22 cellular contexts compared by ENCODE assay signal in genomic region chr15:80878242-80878866, GRCh38.
DNase-seq lines count a peak whose midpoint lies in the region; ATAC-seq, FAIRE-seq and TF ChIP-seq lines count a peak whose summit lies in the region.
"Had no signal": no experiment of that assay in that cellular context is flagged by ENCODE, and none has a peak within 500 bp of the region (broad histone marks: within the 10 kb centered on the region; RNA-seq: fewer than 3 reads in every experiment).

No MANE protein-coding gene starts in this region.

- no peak overlapping the region for H3K4me2 ChIP-seq in K562 (ENCODE audit: insufficient read depth, low read length)

- DNase-seq in EL (peak; percentile 14), NOMO-1 (lab: John Stamatoyannopoulos, UW; ENCODE audit: unreplicated experiment in 2 of 2) (peak; percentile 10 to 75), K562 (ENCODE audit: extremely low read depth in 1 of 4, low spot score in 3 of 4) (no peak), memory B cell (ENCODE audit: low spot score in 2 of 2) (peak in 1 of 2 donors; percentile 1), lower leg skin (ENCODE audit: low spot score in 2 of 2) (no peak), esophagus muscularis mucosa (ENCODE audit: extremely low spot score) (no peak)
- DNase-seq: activated CD8-positive, alpha-beta memory T cell treated with anti-CD3 and anti-CD28 coated beads, Interleukin-2, amount 50 U/mL, for 48 hours; activated effector memory CD4-positive, alpha-beta T cell treated with anti-CD3 and anti-CD28 coated beads, Interleukin-2, amount 50 U/mL, for 16 hours; adrenal gland; CD8-positive, alpha-beta T cell; DMS53; left ventricle myocardium superior; NCI-H1694 treated with DMSO at 0.1 percent for 48 hours; NCI-H226; nucleus accumbens; right lobe of liver; stimulated activated naive CD4-positive, alpha-beta T cell treated with Interleukin-2 at 50 U/mL for 16 hours; T-helper 1 cell; tibial artery had no signal

- no peaks in the 10 kb centered on the region for H3K9me3 Mint-ChIP-seq in memory B cell
- H3K9me3 Mint-ChIP-seq: CD8-positive, alpha-beta T cell had no signal

- no peak overlapping the region for H3K9ac ChIP-seq in K562 (ENCODE audit: insufficient read depth in 1 of 2, low read depth in 2 of 2, low read length in 2 of 2)

- TF ChIP-seq POLR2A in K562 (conservative IDR thresholded peaks at IDR 0.05) (no peak), lower leg skin (IDR thresholded peaks at IDR 0.05) (no peak), esophagus muscularis mucosa (IDR thresholded peaks at IDR 0.05; ENCODE audit: low read depth) (no peak)

- no peaks in the 10 kb centered on the region; the same call in 1 of the 2 replicates for H4K20me1 ChIP-seq in K562 (replicated peaks; ENCODE audit: control insufficient read depth, insufficient read depth, low read length)

- intact Hi-C loops in K562 (cut with micrococcal nuclease) (no loop called here), lower leg skin (cut with DNase I; ENCODE audit: low total_unique reads) (no loop called here), esophagus muscularis mucosa (cut with DNase I) (no loop called here)

- H3K4me3 ChIP-seq in K562 (no peak overlapping the region), lower leg skin (ENCODE audit: low read depth, poor library complexity, severe bottlenecking) (no peak overlapping the region), esophagus muscularis mucosa (no peak overlapping the region)
- H3K4me3 ChIP-seq: adrenal gland, right lobe of liver, tibial artery had no signal

- peak overlapping the region; percentile 18 for H3K27ac Mint-ChIP-seq in memory B cell
- H3K27ac Mint-ChIP-seq: CD8-positive, alpha-beta T cell had no signal

- no peaks in the 10 kb centered on the region for H3K36me3 Mint-ChIP-seq in memory B cell
- H3K36me3 Mint-ChIP-seq: CD8-positive, alpha-beta T cell had no signal

- in situ Hi-C loops in K562 (cut with MboI): no loop called here

- TF ChIP-seq CTCF in K562 (IDR thresholded peaks at IDR 0.05 in 2 of 3, conservative IDR thresholded peaks at IDR 0.05 in 1 of 3; ENCODE audit: insufficient read depth in 2 of 3, low read depth in 1 of 3, low read length in 3 of 3) (no peak), lower leg skin (IDR thresholded peaks at IDR 0.05) (no peak), esophagus muscularis mucosa (IDR thresholded peaks at IDR 0.05) (no peak)

- H3K36me3 ChIP-seq in K562 (ENCODE audit: control insufficient read depth, insufficient read depth, low read length) (no peaks in the 10 kb centered on the region), esophagus muscularis mucosa (no peaks in the 10 kb centered on the region)
- H3K36me3 ChIP-seq: adrenal gland, right lobe of liver, tibial artery had no signal

- no peak overlapping the region for H3K4me3 Mint-ChIP-seq in memory B cell
- H3K4me3 Mint-ChIP-seq: CD8-positive, alpha-beta T cell had no signal

- no peak overlapping the region for H2AFZ ChIP-seq in K562 (ENCODE audit: low read depth, low read length)

- BruUV-seq in K562 (replicated peaks; lab: Mats Ljungman, UMichigan): no TSS peak

- H3K4me1 ChIP-seq in K562 (replicated peaks in 1 of 2; ENCODE audit: control insufficient read depth in 2 of 2, insufficient read depth in 2 of 2, low read length in 2 of 2) (no peaks in the 10 kb centered on the region), esophagus muscularis mucosa (peaks cover 5 to 16% (median 12%) of the 10 kb centered on the region in 4 donors)
- H3K4me1 ChIP-seq: adrenal gland, right lobe of liver had no signal

- TF ChIP-seq EP300 in K562 (IDR thresholded peaks at IDR 0.05; ENCODE audit: low read length) (no peak), esophagus muscularis mucosa (IDR thresholded peaks at IDR 0.05) (no peak)

- POLR2A ChIA-PET in K562 (lab: Yijun Ruan, JAX): interaction anchor here (0.9 to 1.4 kb wide), 3 partner anchors 9 to 39 kb away, joined by 3 to 4 read pairs (median 3); no protein-coding TSS in a partner anchor

- no peak for TF ChIP-seq RAD21 in K562 (CRISPR knock-in tag; conservative IDR thresholded peaks at IDR 0.05 in 1 of 2, IDR thresholded peaks at IDR 0.05 in 1 of 2)

- peaks cover 13% of the 10 kb centered on the region for H3K27me3 Mint-ChIP-seq in memory B cell

- H3K9me3 ChIP-seq in K562 (replicated peaks; ENCODE audit: control insufficient read depth, insufficient read depth, low read depth, low read length) (no peaks in the 10 kb centered on the region), esophagus muscularis mucosa (no peaks in the 10 kb centered on the region)
- H3K9me3 ChIP-seq: adrenal gland, right lobe of liver, tibial artery had no signal

- WGBS in K562 (ENCODE audit: insufficient coverage, low coverage, missing lambda C conversion rate): 3% methylated on average over 2 of the region's 3 CpGs
- 85 to 92% methylated on average over 3 of the region's 3 CpGs for WGBS in lower leg skin, 2 donors
- WGBS in esophagus muscularis mucosa: 87% methylated on average over 3 of the region's 3 CpGs

- H3K27me3 ChIP-seq in K562 (ENCODE audit: control insufficient read depth in 2 of 2, insufficient read depth in 2 of 2, low read length in 2 of 2) (peaks cover 35 to 62% of the 10 kb centered on the region in 2 experiments), esophagus muscularis mucosa (no peaks in the 10 kb centered on the region)
- H3K27me3 ChIP-seq: adrenal gland, right lobe of liver, tibial artery had no signal

- CTCF ChIA-PET in K562 (lab: Yijun Ruan, JAX; ENCODE audit: low intra/inter-chr PET ratio): no interaction called here

- no peak overlapping the region for H3K27ac ChIP-seq in K562 (ENCODE audit: extremely low read depth, low read depth, low read length)
- no peak overlapping the region for H3K27ac ChIP-seq in esophagus muscularis mucosa (replicated peaks in 1 of 4)
- H3K27ac ChIP-seq: adrenal gland, epithelial cell of prostate, right lobe of liver, tibial artery had no signal

- no peak for FAIRE-seq in K562 (lab: Jason Lieb, UNC)

- no peaks in the 10 kb centered on the region for H3K9me1 ChIP-seq in K562 (ENCODE audit: control insufficient read depth, insufficient read depth, low read length)

- no peaks in the 10 kb centered on the region for H3K4me1 Mint-ChIP-seq in memory B cell

- ATAC-seq in K562: no peak
- ATAC-seq in memory B cell (ENCODE audit: low read depth): peak; percentile 70
- ATAC-seq in HG03095 (IDR thresholded peaks at IDR 0.05; ENCODE audit: unreplicated experiment): no peak
- ATAC-seq in HG02798 (IDR thresholded peaks at IDR 0.05; ENCODE audit: poor library complexity, unreplicated experiment): no peak
- ATAC-seq: CD8-positive, alpha-beta T cell; left ventricle myocardium superior; right lobe of liver had no signal

- H3K79me2 ChIP-seq in K562 (ENCODE audit: control insufficient read depth, insufficient read depth, low read length): no peaks in the 10 kb centered on the region

TF ChIP-seq in K562, 482 proteins besides CTCF, POLR2A, EP300 and RAD21:
- TF ChIP-seq SPI1 (IDR thresholded peaks at IDR 0.05; ENCODE audit: borderline replicate concordance, low read depth, low read length) (0 out of 2 replicates have a peak, but pooled peaks have one; percentile 19), ZBTB49 (CRISPR knock-in tag; IDR thresholded peaks at IDR 0.05; ENCODE audit: borderline replicate concordance) (no peak)

Comparison
In these comparisons a context has a peak if more than half of its experiments do, and no peak if none do; other contexts are left out.
1. DNase-seq: peak in EL (single experiment) and NOMO-1 (2 of 2); none in K562 (0 of 4), lower leg skin (0 of 2) and esophagus muscularis mucosa (single experiment).